ENCODE assay signal across 8 cellular contexts in the genomic region with DNA sequence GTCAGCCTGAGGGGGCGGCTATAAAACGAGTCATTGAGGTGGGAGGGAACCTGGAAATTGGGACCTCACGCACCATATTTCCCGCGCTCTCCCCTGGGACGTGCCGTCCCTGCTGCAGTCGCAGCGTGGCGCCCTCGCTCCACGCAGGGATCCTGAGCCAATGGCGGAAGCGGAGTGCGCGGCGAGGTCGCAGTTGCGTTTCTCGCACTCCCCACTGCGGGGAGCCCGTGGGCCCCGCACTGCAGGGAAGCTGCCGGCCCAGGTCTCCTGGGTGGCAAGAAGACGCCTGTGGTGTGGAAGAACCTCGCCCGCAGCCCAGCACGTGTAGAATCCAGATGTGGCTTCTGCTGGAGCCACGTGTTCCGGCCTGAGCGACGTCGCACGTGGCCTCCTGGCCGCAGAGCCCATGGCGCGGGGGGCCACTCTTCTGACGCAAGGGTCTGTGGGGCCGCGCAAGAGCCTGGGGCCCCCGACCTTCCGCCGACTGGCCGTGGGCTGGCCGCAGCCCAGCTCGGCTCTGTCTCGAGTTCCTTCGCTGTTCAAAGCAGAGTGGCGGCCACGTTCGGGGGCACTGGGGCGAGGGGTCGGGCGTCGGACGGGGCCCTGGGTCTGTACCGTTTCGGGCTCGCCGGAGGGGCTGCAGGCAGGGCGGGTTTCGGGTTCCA. TPM values are rescaled to one million over a fixed set of nuclear protein-coding genes. Genes with fewer than 3 reads are reported as not detected.
DNase-seq lines count a peak whose midpoint lies in the region; ATAC-seq and TF ChIP-seq lines count a peak whose summit lies in the region.

No MANE protein-coding gene starts in this region.

- 5% methylated on average over 62 of the region's 62 CpGs for WGBS in prostate gland

- no peaks in the 10 kb centered on the region for H3K9me3 Mint-ChIP-seq in activated naive CD4-positive, alpha-beta T cell treated with anti-CD3 and anti-CD28 coated beads, Interleukin-2, amount 50 U/mL, for 24 hours

- H3K4me3 ChIP-seq in GM12875 (ENCODE audit: low read depth, low read length) (no peak overlapping the region), RWPE2 (ENCODE audit: severe bottlenecking) (no peak overlapping the region), prostate gland (no peak overlapping the region), vagina (peak overlapping the region in 1 of 2 donors; percentile 31)

- intact Hi-C loops in Right ventricle myocardium superior (cut with DNase I): loop anchor here (10.0 kb wide), 1 partner anchor 313 kb away; no protein-coding TSS in a partner anchor
- intact Hi-C loops in prostate gland (cut with DNase I): loop anchor here (10.0 kb wide), 1 partner anchor 453 kb away; no protein-coding TSS in a partner anchor
- intact Hi-C loops in vagina (cut with DNase I): no loop called here

- ATAC-seq in HG03103 (IDR thresholded peaks at IDR 0.05; ENCODE audit: low read depth, unreplicated experiment): peak; percentile 81
- peak; percentile 78 for ATAC-seq in RWPE2 (ENCODE audit: low read depth)
- peak; percentile 90 for ATAC-seq in Right ventricle myocardium superior (ENCODE audit: poor library complexity)

- TF ChIP-seq POLR2A in prostate gland (IDR thresholded peaks at IDR 0.05): no peak
- no peak for TF ChIP-seq POLR2A in vagina (IDR thresholded peaks at IDR 0.05)

- peaks cover 3% of the 10 kb centered on the region for H3K36me3 Mint-ChIP-seq in activated naive CD4-positive, alpha-beta T cell treated with anti-CD3 and anti-CD28 coated beads, Interleukin-2, amount 50 U/mL, for 24 hours

- peak; percentile 69 for DNase-seq in RWPE2 (ENCODE audit: low spot score)
- peak; percentile 73 for DNase-seq in Right ventricle myocardium superior
- peak; percentile 47 for DNase-seq in prostate gland (ENCODE audit: low spot score)
- no peak for DNase-seq in vagina (ENCODE audit: extremely low spot score in 2 of 2)
- DNase-seq in A172 (ENCODE audit: low spot score): no peak

- peak overlapping the region; percentile 37 for H3K4me3 Mint-ChIP-seq in activated naive CD4-positive, alpha-beta T cell treated with anti-CD3 and anti-CD28 coated beads, Interleukin-2, amount 50 U/mL, for 24 hours

- peaks cover 16% of the 10 kb centered on the region for H3K4me1 Mint-ChIP-seq in activated naive CD4-positive, alpha-beta T cell treated with anti-CD3 and anti-CD28 coated beads, Interleukin-2, amount 50 U/mL, for 24 hours

- peaks cover 26% of the 10 kb centered on the region for H3K27me3 Mint-ChIP-seq in activated naive CD4-positive, alpha-beta T cell treated with anti-CD3 and anti-CD28 coated beads, Interleukin-2, amount 50 U/mL, for 24 hours

- TF ChIP-seq CTCF in GM12875 (IDR thresholded peaks at IDR 0.05; ENCODE audit: borderline replicate concordance, insufficient read depth, low read depth, low read length) (peak; percentile 84), RWPE2 (IDR thresholded peaks at IDR 0.05; ENCODE audit: poor library complexity, severe bottlenecking) (peak; percentile 93), prostate gland (IDR thresholded peaks at IDR 0.05) (peak; percentile 17 to 93 (median 76)), vagina (IDR thresholded peaks at IDR 0.05) (peak in 2 of 3 experiments; percentile 32 to 40)

- H3K9me3 ChIP-seq in RWPE2 (ENCODE audit: severe bottlenecking) (no peaks in the 10 kb centered on the region), prostate gland (no peaks in the 10 kb centered on the region), vagina (no peaks in the 10 kb centered on the region)

- H3K27ac Mint-ChIP-seq in activated naive CD4-positive, alpha-beta T cell treated with anti-CD3 and anti-CD28 coated beads, Interleukin-2, amount 50 U/mL, for 24 hours: no peak overlapping the region

- no peak overlapping the region for H3K27ac ChIP-seq in RWPE2 (ENCODE audit: poor library complexity, severe bottlenecking)
- no peak overlapping the region for H3K27ac ChIP-seq in prostate gland
- no peak overlapping the region for H3K27ac ChIP-seq in vagina

- H3K27me3 ChIP-seq in RWPE2 (ENCODE audit: insufficient read depth, poor library complexity, severe bottlenecking) (peaks cover 32% of the 10 kb centered on the region), prostate gland (replicated peaks; ENCODE audit: insufficient read depth) (peaks cover 6% of the 10 kb centered on the region), vagina (peaks cover 11% of the 10 kb centered on the region)

- H3K36me3 ChIP-seq in RWPE2 (ENCODE audit: low read depth) (no peaks in the 10 kb centered on the region), prostate gland (no peaks in the 10 kb centered on the region), vagina (no peaks in the 10 kb centered on the region)

- H3K4me1 ChIP-seq in RWPE2 (ENCODE audit: insufficient read depth, poor library complexity, severe bottlenecking) (no peaks in the 10 kb centered on the region), prostate gland (replicated peaks) (no peaks in the 10 kb centered on the region), vagina (peaks cover 15% of the 10 kb centered on the region)

RNA-seq across cellular contexts. Expression of a gene that starts 26.4 kb away (rescaled TPM):
- total RNA-seq in Right ventricle myocardium superior (43.0 TPM), prostate gland (10 to 100 TPM; 10.8 to 30.2 TPM), vagina (16.9 TPM)
- total RNA-seq in A172 (2014; rRNA removed; shearing (Covaris generic)): 6.2 and 10.1 TPM in 2 replicates

RNA-seq across cellular contexts. Expression of a gene that starts 32.5 kb away (rescaled TPM):
- 431 TPM for total RNA-seq in Right ventricle myocardium superior
- 100 to 1,000 TPM; 195 to 222 TPM for total RNA-seq in prostate gland
- total RNA-seq in vagina: 143 TPM
- total RNA-seq in A172 (2014; rRNA removed; shearing (Covaris generic)): 152 and 197 TPM in 2 replicates

RNA-seq across cellular contexts. Expression of a gene that starts 42.5 kb away (rescaled TPM):
- 7.9 TPM for total RNA-seq in Right ventricle myocardium superior
- 10 to 100 TPM; 10.5 to 17.3 TPM for total RNA-seq in prostate gland
- total RNA-seq in vagina: 6.4 TPM
- total RNA-seq in A172 (2014; rRNA removed; shearing (Covaris generic)): 1.4 TPM in 2 replicates

Comparison
In these comparisons a context has a peak if more than half of its experiments do, and no peak if none do; other contexts are left out.
1. CTCF ChIP-seq: peak in every context shown above with its lines; median percentile 93 in RWPE2; 84 in GM12875; 76 in prostate gland; 36 in vagina.
2. DNase-seq: peak in RWPE2 (single experiment), Right ventricle myocardium superior (single experiment) and prostate gland (single experiment); none in vagina (0 of 2) and A172 (single experiment).
3. Peak in every context shown above with its lines, with median percentiles within 50 percentile points of each other: ATAC-seq.